In the genomic region with DNA sequence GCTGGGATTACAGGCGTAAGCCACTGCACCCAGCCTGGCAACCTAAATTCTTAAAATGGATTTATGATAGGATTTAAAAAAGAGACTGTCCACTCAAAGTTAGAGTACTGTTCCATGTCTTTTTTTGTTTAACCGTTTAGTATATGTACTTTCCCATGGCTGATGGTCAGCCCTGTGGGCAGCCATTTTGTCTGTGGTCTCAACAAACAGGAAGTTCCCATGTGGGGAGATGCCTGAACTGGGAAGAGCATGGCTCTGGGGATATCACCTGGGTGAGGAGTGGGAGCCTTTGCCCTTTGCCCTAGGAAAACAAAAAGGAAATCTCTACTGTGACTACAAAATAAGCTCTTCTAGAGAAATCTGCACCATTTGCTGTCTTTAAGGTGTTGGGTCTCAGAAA, we compare ENCODE assay signal across 24 cellular contexts.
"Had no signal": no experiment of that assay in that cellular context is flagged by ENCODE, and none has a peak within 500 bp of the region (broad histone marks: within the 10 kb centered on the region; RNA-seq: fewer than 3 reads in every experiment).

No MANE protein-coding gene starts in this region.

- DNase-seq: cortex of kidney; effector memory CD8-positive, alpha-beta T cell; erythroblast; esophagus squamous epithelium; foreskin melanocyte; hypothalamus; immature natural killer cell; left ventricle myocardium superior; lower lobe of right lung; stimulated activated CD4-positive, alpha-beta T cell treated with anti-CD3 and anti-CD28 coated beads, Interleukin-12 subunit alpha, Interleukin-12 subunit beta, amount 100 ng/mL, for 4 hours; stimulated activated CD4-positive, alpha-beta T cell treated with anti-CD3 and anti-CD28 coated beads, Interleukin-2, amount 100 ng/mL, for 24 hours; stimulated activated CD4-positive, alpha-beta T cell treated with anti-CD3 and anti-CD28 coated beads, Interleukin-4, amount 100 ng/mL, for 24 hours; stimulated activated naive CD4-positive, alpha-beta T cell treated with Interleukin-2 at 50 U/mL for 16 hours; stomach; thyroid gland had no signal

- H3K36me3 Mint-ChIP-seq: natural killer cell treated with Interleukin-12 subunit alpha and Interleukin-12 subunit beta and Interleukin-15 and Interleukin-18, amount 100 ng/mL, for 72 hours; stimulated activated effector memory CD8-positive, alpha-beta T cell treated with anti-CD3 and anti-CD28 coated beads, Interleukin-12 subunit alpha, Interleukin-12 subunit beta, amount 100 ng/mL, for 72 hours had no signal

- H3K9me3 ChIP-seq: esophagus squamous epithelium, lower lobe of right lung, stomach, thyroid gland had no signal

- H3K27ac Mint-ChIP-seq: effector memory CD8-positive, alpha-beta T cell; immature natural killer cell; natural killer cell treated with Interleukin-12 subunit alpha and Interleukin-12 subunit beta and Interleukin-15 and Interleukin-18, amount 100 ng/mL, for 72 hours; progenitor cell of endocrine pancreas; stimulated activated effector memory CD8-positive, alpha-beta T cell treated with anti-CD3 and anti-CD28 coated beads, Interleukin-12 subunit alpha, Interleukin-12 subunit beta, amount 100 ng/mL, for 72 hours had no signal

- H3K4me3 ChIP-seq: esophagus squamous epithelium, lower lobe of right lung, smooth muscle cell, stomach, thyroid gland had no signal

- H3K36me3 ChIP-seq: esophagus squamous epithelium, lower lobe of right lung, stomach, thyroid gland had no signal

- H3K79me2 ChIP-seq: parathyroid adenoma had no signal

- H3K4me2 ChIP-seq: smooth muscle cell had no signal

- H3K4me3 Mint-ChIP-seq: effector memory CD8-positive, alpha-beta T cell; immature natural killer cell; natural killer cell treated with Interleukin-12 subunit alpha and Interleukin-12 subunit beta and Interleukin-15 and Interleukin-18, amount 100 ng/mL, for 72 hours; neural crest cell; stimulated activated effector memory CD8-positive, alpha-beta T cell treated with anti-CD3 and anti-CD28 coated beads, Interleukin-12 subunit alpha, Interleukin-12 subunit beta, amount 100 ng/mL, for 72 hours had no signal

- H3K27me3 ChIP-seq: esophagus squamous epithelium, stomach, thyroid gland had no signal

- H3K9me3 Mint-ChIP-seq: effector memory CD8-positive, alpha-beta T cell; natural killer cell treated with Interleukin-12 subunit alpha and Interleukin-12 subunit beta and Interleukin-15 and Interleukin-18, amount 100 ng/mL, for 72 hours; stimulated activated effector memory CD8-positive, alpha-beta T cell treated with anti-CD3 and anti-CD28 coated beads, Interleukin-12 subunit alpha, Interleukin-12 subunit beta, amount 100 ng/mL, for 72 hours had no signal

- H3K4me1 ChIP-seq: esophagus squamous epithelium, lower lobe of right lung, parathyroid adenoma, stomach, thyroid gland had no signal

- H3K27me3 Mint-ChIP-seq: effector memory CD8-positive, alpha-beta T cell; progenitor cell of endocrine pancreas had no signal

- H3K9ac ChIP-seq: parathyroid adenoma had no signal

- H3K27ac ChIP-seq: esophagus squamous epithelium, lower lobe of right lung, parathyroid adenoma, stomach, thyroid gland had no signal

- H3K4me1 Mint-ChIP-seq: immature natural killer cell, neural crest cell had no signal

- H2AFZ ChIP-seq: parathyroid adenoma had no signal

- ATAC-seq: effector memory CD8-positive, alpha-beta T cell; left ventricle myocardium superior; lower lobe of right lung; natural killer cell treated with Interleukin-12 subunit alpha and Interleukin-12 subunit beta and Interleukin-15 and Interleukin-18, amount 100 ng/mL, for 72 hours; sciatic nerve; stimulated activated effector memory CD8-positive, alpha-beta T cell treated with anti-CD3 and anti-CD28 coated beads, Interleukin-12 subunit alpha, Interleukin-12 subunit beta, amount 100 ng/mL, for 72 hours had no signal

- FAIRE-seq: endometrium, keratinocyte had no signal
